In genomic region chr6:156686429-156686939, GRCh38 we compare ENCODE assay signal across 8 cellular contexts.
A peak's percentile ranks its signal among the peaks of the same experiment; 100 is the strongest.
DNase-seq lines count a peak whose midpoint lies in the region; ATAC-seq and TF ChIP-seq lines count a peak whose summit lies in the region.

No MANE protein-coding gene starts in this region.

- H3K4me3 Mint-ChIP-seq in natural killer cell, result peak overlapping the region; percentile 92

- TF ChIP-seq POLR2A in vagina (IDR thresholded peaks at IDR 0.05), result no peak

- peak; percentile 33 for TF ChIP-seq CTCF in fibroblast of pulmonary artery (IDR thresholded peaks at IDR 0.05; ENCODE audit: low read length, missing control alignments)
- TF ChIP-seq CTCF in natural killer cell (IDR thresholded peaks at IDR 0.05), result peak; percentile 30
- peak in 1 of 3 experiments; percentile 49 for TF ChIP-seq CTCF in vagina (IDR thresholded peaks at IDR 0.05)

- peak; percentile 81 for DNase-seq in ELR (ENCODE audit: low read depth)
- peak; percentile 25 for DNase-seq in NCI-H460 (ENCODE audit: extremely low read depth, low read depth)
- peak; percentile 15 for DNase-seq in activated T-helper 1 cell treated with Interleukin-2 at 50 U/mL for 16 hours (ENCODE audit: low read depth)
- DNase-seq in fibroblast of pulmonary artery (ENCODE audit: low read depth), result peak; percentile 71
- no peak for DNase-seq in natural killer cell
- DNase-seq in vagina (ENCODE audit: extremely low spot score in 2 of 2), result no peak
- no peak for DNase-seq in mesenteric fat pad (ENCODE audit: low spot score)

- peaks cover 12 to 16% of the 10 kb centered on the region in 2 donors for H3K4me1 Mint-ChIP-seq in natural killer cell

- no peaks in the 10 kb centered on the region for H3K9me3 ChIP-seq in vagina

- no peaks in the 10 kb centered on the region for H3K36me3 Mint-ChIP-seq in natural killer cell

- ATAC-seq in HG03066 (IDR thresholded peaks at IDR 0.05; ENCODE audit: low read depth, unreplicated experiment), result peak; percentile 24
- peak; percentile 26 to 42 (median 34) for ATAC-seq in natural killer cell

- H3K36me3 ChIP-seq in vagina, result no peaks in the 10 kb centered on the region

- H3K4me3 ChIP-seq in fibroblast of pulmonary artery (replicated peaks; ENCODE audit: low read depth, low read length), result peak overlapping the region; percentile 69
- peak overlapping the region; percentile 50 to 70 for H3K4me3 ChIP-seq in vagina

- peak overlapping the region; percentile 97 for H3K27ac ChIP-seq in vagina

- H3K4me1 ChIP-seq in vagina, result peaks cover 10% of the 10 kb centered on the region

- intact Hi-C loops in natural killer cell (cut with micrococcal nuclease), result loop anchor here (2.0 to 5.0 kb wide), 2 partner anchors 334 to 586 kb away; no protein-coding TSS in a partner anchor
- intact Hi-C loops in vagina (cut with DNase I), result loop anchor here (2.0 kb wide), 1 partner anchor 90 kb away; the partner anchor contains the start of gene ARID1B

- no peaks in the 10 kb centered on the region for H3K27me3 ChIP-seq in vagina

- peak overlapping the region; percentile 72 to 75 for H3K27ac Mint-ChIP-seq in natural killer cell

- peaks cover 6 to 10% of the 10 kb centered on the region in 2 donors for H3K27me3 Mint-ChIP-seq in natural killer cell (ENCODE audit: low read depth in 2 of 2)

- no peaks in the 10 kb centered on the region for H3K9me3 Mint-ChIP-seq in natural killer cell

Comparison
In these comparisons a context has a peak if more than half of its experiments do, and no peak if none do; other contexts are left out.
1. DNase-seq: peak in ELR (single experiment), NCI-H460 (single experiment), activated T-helper 1 cell treated with Interleukin-2 at 50 U/mL for 16 hours (single experiment) and fibroblast of pulmonary artery (single experiment); none in natural killer cell (single experiment), vagina (0 of 2) and mesenteric fat pad (single experiment).